18 cellular contexts compared by ENCODE assay signal in the genomic region with DNA sequence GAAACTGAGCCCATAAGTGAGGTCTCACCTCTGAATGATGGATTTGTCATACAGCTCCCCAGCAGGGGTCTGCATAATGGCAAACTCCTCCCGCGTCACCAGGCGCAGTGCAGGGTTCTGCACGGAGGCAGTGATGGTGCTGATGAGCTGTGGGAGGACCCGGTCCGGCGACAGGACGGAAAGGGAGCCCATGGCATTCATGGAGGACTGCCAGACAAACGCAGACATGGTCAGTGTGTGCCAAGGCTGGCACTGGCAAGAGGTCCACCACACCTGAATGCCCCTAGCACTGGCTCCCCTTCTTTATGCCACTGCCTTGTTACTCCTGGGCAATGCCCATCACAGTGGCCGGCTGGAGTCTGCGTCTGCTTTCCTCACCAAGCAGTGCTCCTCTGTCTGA. TPM values are rescaled to one million over a fixed set of nuclear protein-coding genes. Genes with fewer than 3 reads are reported as not detected.
DNase-seq lines count a peak whose midpoint lies in the region; ATAC-seq, FAIRE-seq and TF ChIP-seq lines count a peak whose summit lies in the region.
"Had no signal": no experiment of that assay in that cellular context is flagged by ENCODE, and none has a peak within 500 bp of the region (broad histone marks: within the 10 kb centered on the region; RNA-seq: fewer than 3 reads in every experiment).

No MANE protein-coding gene starts in this region.

- peaks cover 8 to 15% of the 10 kb centered on the region in 2 experiments; a peak in 2 of 4 replicates for H3K79me1 ChIP-seq in IMR-90 (ENCODE audit: low read depth in 1 of 2, low read length in 2 of 2)

- no peak for TF ChIP-seq EP300 in K562 (IDR thresholded peaks at IDR 0.05; ENCODE audit: low read length)

- dilution Hi-C loops in IMR-90 (cut with HindIII; ENCODE audit: low sequenced_read_pairs, unreplicated experiment): no loop called here

- H4K20me1 ChIP-seq in IMR-90 (ENCODE audit: insufficient read depth, low read length) (peaks cover 7% of the 10 kb centered on the region), K562 (replicated peaks; ENCODE audit: control insufficient read depth, insufficient read depth, low read length) (peaks cover 12% of the 10 kb centered on the region; the same call in 1 of the 2 replicates)

- no peaks in the 10 kb centered on the region for H3K79me2 ChIP-seq in K562 (ENCODE audit: control insufficient read depth, insufficient read depth, low read length)

- no peak for DNase-seq in GM12891 (ENCODE audit: insufficient read length, low spot score)
- DNase-seq in IMR-90: no peak
- no peak for DNase-seq in K562 (ENCODE audit: extremely low read depth in 1 of 4, low spot score in 3 of 4)
- DNase-seq in urothelium cell line (ENCODE audit: low spot score): no peak
- no peak for DNase-seq in germinal center (ENCODE audit: low spot score)
- DNase-seq in MG63: no peak
- DNase-seq: BE2C; C1 segment of cervical spinal cord; CD4-positive, CD25-positive, alpha-beta regulatory T cell; CD8-positive, alpha-beta memory T cell; COR-L47; DMS 273 treated with DMSO at 0.1 percent for 48 hours; DMS53; DND-41; GOT3; H7 had no signal

- CTCF ChIA-PET in IMR-90 (lab: Yijun Ruan, JAX) (no interaction called here), K562 (lab: Yijun Ruan, JAX; ENCODE audit: low intra/inter-chr PET ratio) (no interaction called here)

- no peak for TF ChIP-seq CTCF in IMR-90 (conservative IDR thresholded peaks at IDR 0.05; ENCODE audit: low read depth, low read length)
- TF ChIP-seq CTCF in K562 (IDR thresholded peaks at IDR 0.05 in 2 of 3, conservative IDR thresholded peaks at IDR 0.05 in 1 of 3; ENCODE audit: insufficient read depth in 2 of 3, low read depth in 1 of 3, low read length in 3 of 3): no peak

- WGBS in IMR-90 (ENCODE audit: extremely low coverage in 2 of 2, insufficient read length in 1 of 2), 2 experiments: 86% methylated on average over 2 of the region's 11 CpGs; no CpG with 5 or more reads in 1 of the 2 experiments
- WGBS in K562 (ENCODE audit: insufficient coverage, low coverage, missing lambda C conversion rate): 94% methylated on average over 11 of the region's 11 CpGs

- no peak overlapping the region for H2BK15ac ChIP-seq in IMR-90 (ENCODE audit: low read depth, low read length)

- no peak overlapping the region for H4K8ac ChIP-seq in IMR-90 (ENCODE audit: low read depth in 2 of 2, low read length in 2 of 2)

- in situ Hi-C loops in IMR-90 (cut with MboI; ENCODE audit: low sequenced_read_pairs): no loop called here
- in situ Hi-C loops in K562 (cut with MboI): no loop called here

- no peak overlapping the region for H3K14ac ChIP-seq in IMR-90 (replicated peaks; ENCODE audit: low read depth, low read length)

- H3K27ac ChIP-seq in IMR-90 (ENCODE audit: insufficient read depth, low read length) (no peak overlapping the region), K562 (ENCODE audit: extremely low read depth, low read depth, low read length) (no peak overlapping the region)

- no peak overlapping the region for H3K56ac ChIP-seq in IMR-90 (ENCODE audit: extremely low read depth, insufficient read depth, low read length)

- H3K9me3 ChIP-seq in IMR-90 (ENCODE audit: control insufficient read depth, insufficient read depth, low read length) (no peaks in the 10 kb centered on the region), K562 (replicated peaks; ENCODE audit: control insufficient read depth, insufficient read depth, low read depth, low read length) (no peaks in the 10 kb centered on the region), MG63 (no peaks in the 10 kb centered on the region)
- H3K9me3 ChIP-seq: BE2C had no signal

- H2AK5ac ChIP-seq in IMR-90 (ENCODE audit: low read depth, low read length): no peak overlapping the region

- no peak for TF ChIP-seq RAD21 in IMR-90 (IDR thresholded peaks at IDR 0.05; ENCODE audit: low read length)
- TF ChIP-seq RAD21 in K562 (CRISPR knock-in tag; conservative IDR thresholded peaks at IDR 0.05 in 1 of 2, IDR thresholded peaks at IDR 0.05 in 1 of 2): no peak

- ATAC-seq in IMR-90 (ENCODE audit: low read depth) (no peak), K562 (no peak)

- no peak overlapping the region for H4K91ac ChIP-seq in IMR-90 (ENCODE audit: insufficient read depth, low read depth, low read length)

- H3K9me1 ChIP-seq in IMR-90 (ENCODE audit: insufficient read depth, low read length) (no peaks in the 10 kb centered on the region), K562 (ENCODE audit: control insufficient read depth, insufficient read depth, low read length) (no peaks in the 10 kb centered on the region)

- FAIRE-seq in GM12891 (lab: Jason Lieb, UNC): no peak
- FAIRE-seq in K562 (lab: Jason Lieb, UNC): no peak
- FAIRE-seq in urothelium cell line (lab: Jason Lieb, UNC): peak; percentile 13
- FAIRE-seq: G401.6, HTR-8/SVneo had no signal

- no peak overlapping the region for H2BK20ac ChIP-seq in IMR-90 (ENCODE audit: low read depth, low read length)

- H4K5ac ChIP-seq in IMR-90 (ENCODE audit: low read depth, low read length): no peak overlapping the region

- H3K4ac ChIP-seq in IMR-90 (ENCODE audit: low read depth, low read length): no peak overlapping the region

- H2AFZ ChIP-seq in IMR-90 (replicated peaks; ENCODE audit: low read length, poor library complexity) (peak overlapping the region; percentile 51), K562 (ENCODE audit: low read depth, low read length) (no peak overlapping the region)

- H2AK9ac ChIP-seq in IMR-90 (replicated peaks; ENCODE audit: low read depth, low read length, poor library complexity): no peak overlapping the region

- no peak overlapping the region for H3K4me2 ChIP-seq in IMR-90 (ENCODE audit: low read depth, low read length)
- no peak overlapping the region for H3K4me2 ChIP-seq in K562 (ENCODE audit: insufficient read depth, low read length)

- intact Hi-C loops in IMR-90 (cut with micrococcal nuclease): no loop called here
- intact Hi-C loops in K562 (cut with micrococcal nuclease): no loop called here

- peaks cover 72% of the 10 kb centered on the region for H3K36me3 ChIP-seq in IMR-90 (ENCODE audit: control insufficient read depth, insufficient read depth, low read length)
- peaks cover 87% of the 10 kb centered on the region; the same call in 2 of the 3 replicates for H3K36me3 ChIP-seq in K562 (ENCODE audit: control insufficient read depth, insufficient read depth, low read length)
- H3K36me3 ChIP-seq in MG63: peaks cover 78% of the 10 kb centered on the region

- TF ChIP-seq POLR2A in GM12891 (IDR thresholded peaks at IDR 0.05; ENCODE audit: low read depth, low read length) (no peak), IMR-90 (IDR thresholded peaks at IDR 0.05; ENCODE audit: low read depth, low read length) (no peak), K562 (conservative IDR thresholded peaks at IDR 0.05) (0 out of 2 replicates have a peak, but pooled peaks have one; percentile 40)

- H3K27me3 ChIP-seq in IMR-90 (ENCODE audit: control insufficient read depth, insufficient read depth, low read length) (no peaks in the 10 kb centered on the region), K562 (ENCODE audit: control insufficient read depth in 2 of 2, insufficient read depth in 2 of 2, low read length in 2 of 2) (no peaks in the 10 kb centered on the region), MG63 (no peaks in the 10 kb centered on the region)
- H3K27me3 ChIP-seq: BE2C had no signal

- no peak overlapping the region for H2BK5ac ChIP-seq in IMR-90 (ENCODE audit: low read depth, low read length, poor library complexity, severe bottlenecking)

- POLR2A ChIA-PET in IMR-90 (lab: Charles Lee; ENCODE audit: unreplicated experiment): no interaction called here
- POLR2A ChIA-PET in K562 (lab: Yijun Ruan, JAX): interaction anchor here (0.6 to 4.7 kb wide), 7 partner anchors 8 to 44 kb away, joined by 3 to 31 read pairs (median 3); no protein-coding TSS in a partner anchor

- H3K18ac ChIP-seq in IMR-90 (ENCODE audit: low read depth, low read length): no peak overlapping the region

- H3K4me1 ChIP-seq in IMR-90 (ENCODE audit: control insufficient read depth, insufficient read depth, low read length) (no peaks in the 10 kb centered on the region), K562 (replicated peaks in 1 of 2; ENCODE audit: control insufficient read depth in 2 of 2, insufficient read depth in 2 of 2, low read length in 2 of 2) (no peaks in the 10 kb centered on the region)
- H3K4me1 ChIP-seq: BE2C had no signal

- H3K9ac ChIP-seq in IMR-90 (ENCODE audit: low read depth, low read length) (no peak overlapping the region), K562 (ENCODE audit: insufficient read depth in 1 of 2, low read depth in 2 of 2, low read length in 2 of 2) (no peak overlapping the region)

- BruUV-seq in IMR-90 (replicated peaks; lab: Mats Ljungman, UMichigan): TSS peak; percentile 45
- no TSS peak for BruUV-seq in K562 (replicated peaks; lab: Mats Ljungman, UMichigan)

- no peak overlapping the region for H3K23ac ChIP-seq in IMR-90 (ENCODE audit: low read depth, low read length)

- no peak overlapping the region for H2BK120ac ChIP-seq in IMR-90 (ENCODE audit: low read depth, low read length)

- H3K4me3 ChIP-seq in IMR-90 (ENCODE audit: insufficient read depth, low read depth, low read length): no peak overlapping the region
- no peak overlapping the region for H3K4me3 ChIP-seq in K562
- H3K4me3 ChIP-seq in MG63: no peak overlapping the region

RNA-seq across cellular contexts. Expression of gene GCN1, which starts 32.7 kb away (rescaled TPM):
- polyA plus RNA-seq in GM12891 (2012; ENCODE audit: low read depth, missing spikeins): 39.6 TPM
- total RNA-seq in IMR-90 (2012; rRNA removed): 65.8 and 77.6 TPM in 2 replicates
- polyA plus RNA-seq in IMR-90 (2012; rRNA removed): 57.8 and 76.1 TPM in 2 replicates
- polyA plus RNA-seq in IMR-90 (2012; cell fraction: cytosol; rRNA removed): 28.3 and 50.4 TPM in 2 replicates
- 74.2 and 147 TPM in 2 replicates for polyA plus RNA-seq in IMR-90 (2012; cell fraction: nucleus; rRNA removed; ENCODE audit: low replicate concordance)
- 689 and 1,391 TPM in 2 replicates for total RNA-seq in K562 (2011; cell fraction: chromatin; rRNA removed; ENCODE audit: low replicate concordance)
- total RNA-seq in K562 (2011; cell fraction: nucleolus; rRNA removed): 533 and 578 TPM in 2 replicates
- total RNA-seq in K562 (2011; cell fraction: nucleoplasm; rRNA removed): 336 and 477 TPM in 2 replicates
- total RNA-seq in K562 (2014; rRNA removed): 96.4 and 124 TPM in 2 replicates
- 48.2 and 49.7 TPM in 2 replicates for total RNA-seq in K562 (2014; rRNA removed; fragmentation: Illumina TruSeq; extraction: Trizol)
- total RNA-seq in K562 (2015; rRNA removed; fragmentation: Illumina TruSeq; extraction: Trizol): 51.5 and 54.4 TPM in 2 replicates
- 172 and 190 TPM in 2 replicates for total RNA-seq in K562 (2021)
- 51.7 and 78.4 TPM in 2 replicates for polyA plus RNA-seq in K562 (2011; rRNA removed)
- polyA plus RNA-seq in K562 (2011; cell fraction: cytosol; rRNA removed): 52.9 and 58.6 TPM in 2 replicates
- polyA plus RNA-seq in K562 (2011; cell fraction: nucleus; rRNA removed): 319 and 415 TPM in 2 replicates
- 82.4 and 85.4 TPM in 2 replicates for polyA plus RNA-seq in K562 (2012)
- polyA plus RNA-seq in K562 (2014; fragmentation: Illumina TruSeq; extraction: Trizol): 81.4 and 108 TPM in 2 replicates
- polyA plus RNA-seq in K562 (2014; fragmentation: Nextera tagmentation; extraction: Ambion mirVana): 10 to 100 TPM; 11.9 to 18.2 TPM
- 78.4 and 94.0 TPM in 2 replicates for polyA plus RNA-seq in K562 (2014; rRNA removed)
- 168 and 179 TPM in 2 replicates for polyA minus RNA-seq in K562 (2011; rRNA and poly(A)+ RNA removed)
- 131 and 132 TPM in 2 replicates for polyA minus RNA-seq in K562 (2011; cell fraction: cytosol; rRNA and poly(A)+ RNA removed)
- 176 and 241 TPM in 2 replicates for polyA minus RNA-seq in K562 (2011; cell fraction: nucleus; rRNA and poly(A)+ RNA removed)
- 39.6 and 76.8 TPM in 2 replicates for total RNA-seq in MG63 (2014; rRNA removed; shearing (Covaris generic); ENCODE audit: low replicate concordance)

RNA-seq across cellular contexts. Expression of gene RPLP0, which starts 39.1 kb away (rescaled TPM):
- polyA plus RNA-seq in GM12891 (2012; ENCODE audit: low read depth, missing spikeins): 5,981 TPM
- 4,496 and 5,401 TPM in 2 replicates for total RNA-seq in IMR-90 (2012; rRNA removed)
- polyA plus RNA-seq in IMR-90 (2012; rRNA removed): 5,590 and 6,356 TPM in 2 replicates
- polyA plus RNA-seq in IMR-90 (2012; cell fraction: cytosol; rRNA removed): 2,244 and 4,987 TPM in 2 replicates
- polyA plus RNA-seq in IMR-90 (2012; cell fraction: nucleus; rRNA removed; ENCODE audit: low replicate concordance): 1,556 and 2,037 TPM in 2 replicates
- total RNA-seq in K562 (2011; cell fraction: chromatin; rRNA removed; ENCODE audit: low replicate concordance): 1,112 and 2,318 TPM in 2 replicates
- total RNA-seq in K562 (2011; cell fraction: nucleolus; rRNA removed): 2,659 and 3,037 TPM in 2 replicates
- total RNA-seq in K562 (2011; cell fraction: nucleoplasm; rRNA removed): 2,953 and 5,147 TPM in 2 replicates
- total RNA-seq in K562 (2014; rRNA removed): 4,900 and 6,436 TPM in 2 replicates
- total RNA-seq in K562 (2014; rRNA removed; fragmentation: Illumina TruSeq; extraction: Trizol): 3,191 and 3,833 TPM in 2 replicates
- 3,802 and 3,820 TPM in 2 replicates for total RNA-seq in K562 (2015; rRNA removed; fragmentation: Illumina TruSeq; extraction: Trizol)
- total RNA-seq in K562 (2021): 3,845 and 4,075 TPM in 2 replicates
- 7,931 and 10,886 TPM in 2 replicates for polyA plus RNA-seq in K562 (2011; rRNA removed)
- 11,423 and 15,718 TPM in 2 replicates for polyA plus RNA-seq in K562 (2011; cell fraction: cytosol; rRNA removed)
- polyA plus RNA-seq in K562 (2011; cell fraction: nucleus; rRNA removed): 3,653 and 4,979 TPM in 2 replicates
- polyA plus RNA-seq in K562 (2012): 4,990 and 8,357 TPM in 2 replicates
- polyA plus RNA-seq in K562 (2014; fragmentation: Illumina TruSeq; extraction: Trizol): 5,372 and 5,510 TPM in 2 replicates
- 1,000 to 10,000 TPM; 6,875 to 7,674 TPM for polyA plus RNA-seq in K562 (2014; fragmentation: Nextera tagmentation; extraction: Ambion mirVana)
- polyA plus RNA-seq in K562 (2014; rRNA removed): 6,483 and 6,682 TPM in 2 replicates
- 5,001 and 5,431 TPM in 2 replicates for polyA minus RNA-seq in K562 (2011; rRNA and poly(A)+ RNA removed)
- 2,569 and 3,110 TPM in 2 replicates for polyA minus RNA-seq in K562 (2011; cell fraction: cytosol; rRNA and poly(A)+ RNA removed)
- polyA minus RNA-seq in K562 (2011; cell fraction: nucleus; rRNA and poly(A)+ RNA removed): 738 and 1,257 TPM in 2 replicates
- 5,975 and 7,875 TPM in 2 replicates for total RNA-seq in MG63 (2014; rRNA removed; shearing (Covaris generic); ENCODE audit: low replicate concordance)

RNA-seq across cellular contexts. Expression of gene RAB35, which starts 45.3 kb away (rescaled TPM):
- polyA plus RNA-seq in GM12891 (2012; ENCODE audit: low read depth, missing spikeins): 41.4 TPM
- total RNA-seq in IMR-90 (2012; rRNA removed) (32.6 and 35.0 TPM in 2 replicates), K562 (2014; rRNA removed) (38.9 and 47.9 TPM in 2 replicates), K562 (2014; rRNA removed; fragmentation: Illumina TruSeq; extraction: Trizol) (19.5 and 22.9 TPM in 2 replicates), K562 (2015; rRNA removed; fragmentation: Illumina TruSeq; extraction: Trizol) (36.0 and 36.6 TPM in 2 replicates), K562 (2021) (66.8 and 76.3 TPM in 2 replicates)
- polyA plus RNA-seq in IMR-90 (2012; rRNA removed) (47.6 and 49.6 TPM in 2 replicates), K562 (2011; rRNA removed) (32.4 and 45.4 TPM in 2 replicates), K562 (2014; fragmentation: Illumina TruSeq; extraction: Trizol) (42.0 and 54.4 TPM in 2 replicates), K562 (2014; fragmentation: Nextera tagmentation; extraction: Ambion mirVana) (under 1 TPM; 0.65 to 0.94 TPM), K562 (2014; rRNA removed) (49.1 and 50.6 TPM in 2 replicates)
- 31.2 and 45.6 TPM in 2 replicates for polyA plus RNA-seq in IMR-90 (2012; cell fraction: cytosol; rRNA removed)
- 64.2 and 73.1 TPM in 2 replicates for polyA plus RNA-seq in IMR-90 (2012; cell fraction: nucleus; rRNA removed; ENCODE audit: low replicate concordance)
- total RNA-seq in K562 (2011; cell fraction: chromatin; rRNA removed; ENCODE audit: low replicate concordance): 15.2 and 30.6 TPM in 2 replicates
- 19.2 and 20.5 TPM in 2 replicates for total RNA-seq in K562 (2011; cell fraction: nucleolus; rRNA removed)
- total RNA-seq in K562 (2011; cell fraction: nucleoplasm; rRNA removed): 14.8 and 17.9 TPM in 2 replicates
- polyA plus RNA-seq in K562 (2011; cell fraction: cytosol; rRNA removed): 39.4 and 72.9 TPM in 2 replicates
- 23.4 and 33.0 TPM in 2 replicates for polyA plus RNA-seq in K562 (2011; cell fraction: nucleus; rRNA removed)
- 42.4 and 50.7 TPM in 2 replicates for polyA plus RNA-seq in K562 (2012)
- polyA minus RNA-seq in K562 (2011; rRNA and poly(A)+ RNA removed): 50.9 and 115 TPM in 2 replicates
- polyA minus RNA-seq in K562 (2011; cell fraction: cytosol; rRNA and poly(A)+ RNA removed): 29.8 and 41.0 TPM in 2 replicates
- polyA minus RNA-seq in K562 (2011; cell fraction: nucleus; rRNA and poly(A)+ RNA removed): 6.7 and 6.9 TPM in 2 replicates
- 53.3 and 57.1 TPM in 2 replicates for total RNA-seq in MG63 (2014; rRNA removed; shearing (Covaris generic); ENCODE audit: low replicate concordance)
